ENCODE assay signal across 1 cellular context in the genomic region with DNA sequence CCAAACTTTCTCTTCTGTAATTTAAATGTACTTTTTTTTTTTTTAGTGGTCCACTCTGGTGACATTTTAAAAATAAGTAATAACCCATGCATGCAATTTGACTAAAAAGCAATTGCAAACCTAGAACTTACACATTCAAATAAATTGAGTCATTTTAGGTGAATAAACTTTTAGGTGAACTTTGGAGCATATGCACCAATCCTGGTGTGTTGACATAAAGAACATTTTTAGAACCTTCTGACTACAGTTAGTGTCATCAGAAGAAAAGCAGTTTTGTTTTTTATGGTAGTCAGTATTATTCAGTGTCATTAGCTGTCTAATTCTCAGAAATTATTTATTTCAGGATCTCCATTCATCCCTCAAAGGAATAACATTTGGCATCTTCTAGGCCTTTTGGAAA.
A peak's percentile ranks its signal among the peaks of the same experiment; 100 is the strongest.
TF ChIP-seq lines count a peak whose summit lies in the region.

No MANE protein-coding gene starts in this region.

TF ChIP-seq in HepG2, 621 proteins besides CTCF, POLR2A, EP300 and RAD21:
- 0 out of 2 replicates have a peak, but pooled peaks have one; percentile 7 for TF ChIP-seq HNF4A (CRISPR knock-in tag; IDR thresholded peaks at IDR 0.05)
- TF ChIP-seq ZBTB33 (CRISPR knock-in tag; IDR thresholded peaks at IDR 0.05): no peak
